ENCODE assay signal across 32 cellular contexts in genomic region chr3:96510334-96510733, GRCh38.
"Had no signal": no experiment of that assay in that cellular context is flagged by ENCODE, and none has a peak within 500 bp of the region (broad histone marks: within the 10 kb centered on the region; RNA-seq: fewer than 3 reads in every experiment).

No MANE protein-coding gene starts in this region.

- H3K4me1 ChIP-seq: body of pancreas, breast epithelium had no signal

- H3K36me3 ChIP-seq: brain microvascular endothelial cell, breast epithelium, WERI-Rb-1 had no signal

- H3K4me3 ChIP-seq: body of pancreas, breast epithelium had no signal

- H3K27ac ChIP-seq: body of pancreas, brain microvascular endothelial cell, breast epithelium, WERI-Rb-1 had no signal

- H3K9me3 ChIP-seq: body of pancreas had no signal

- H3K27me3 ChIP-seq: body of pancreas, brain microvascular endothelial cell, breast epithelium had no signal

- FAIRE-seq: astrocyte, colon had no signal

- ATAC-seq: activated CD4-positive, alpha-beta T cell treated with anti-CD3 and anti-CD28 coated beads for 36 hours; activated CD4-positive, CD25-positive, alpha-beta regulatory T cell treated with anti-CD3 and anti-CD28 coated beads, Interleukin-2, amount 50 U/mL, for 24 hours; activated CD8-positive, alpha-beta memory T cell treated with anti-CD3 and anti-CD28 coated beads, Interleukin-2, amount 10 ng/mL, durations not matched to agents 7 days and 5 days; activated CD8-positive, alpha-beta T cell treated with anti-CD3 and anti-CD28 coated beads, Interleukin-2, amount 10 ng/mL, durations not matched to agents 7 days and 5 days; activated naive CD8-positive, alpha-beta T cell treated with anti-CD3 and anti-CD28 coated beads, Interleukin-2, amount 50 U/mL, for 24 hours; body of pancreas; WTC11 had no signal

- DNase-seq: activated CD4-positive, alpha-beta memory T cell treated with anti-CD3 and anti-CD28 coated beads, Interleukin-2, amount 10 ng/mL, durations not matched to agents 7 days and 5 days; activated CD4-positive, alpha-beta T cell treated with anti-CD3 and anti-CD28 coated beads for 1 hour; activated CD4-positive, alpha-beta T cell treated with anti-CD3 and anti-CD28 coated beads for 36 hours; activated CD4-positive, alpha-beta T cell treated with anti-CD3 and anti-CD28 coated beads for 48 hours; activated CD4-positive, alpha-beta T cell treated with anti-CD3 and anti-CD28 coated beads, Interleukin-2, amount 10 ng/mL, durations not matched to agents 7 days and 5 days; activated CD4-positive, alpha-beta T cell treated with anti-CD3 and anti-CD28 coated beads, Interleukin-2, amount 50 U/mL, for 48 hours; activated CD4-positive, CD25-positive, alpha-beta regulatory T cell; activated CD8-positive, alpha-beta memory T cell treated with anti-CD3 and anti-CD28 coated beads for 24 hours; activated CD8-positive, alpha-beta memory T cell treated with anti-CD3 and anti-CD28 coated beads, Interleukin-2, amount 10 ng/mL, durations not matched to agents 7 days and 5 days; activated CD8-positive, alpha-beta memory T cell treated with anti-CD3 and anti-CD28 coated beads, Interleukin-2, amount 50 U/mL, for 48 hours; activated CD8-positive, alpha-beta T cell treated with anti-CD3 and anti-CD28 coated beads, Interleukin-2, amount 10 ng/mL, durations not matched to agents 7 days and 5 days; activated effector memory CD4-positive, alpha-beta T cell treated with Interleukin-2 at 50 U/mL for 16 hours; activated gamma-delta T cell; activated naive CD4-positive, alpha-beta T cell treated with anti-CD3 and anti-CD28 coated beads, Interleukin-2, amount 10 ng/mL, durations not matched to agents 7 days and 5 days; activated naive CD4-positive, alpha-beta T cell treated with Interleukin-2 at 50 U/mL for 16 hours; activated naive CD8-positive, alpha-beta T cell treated with anti-CD3 and anti-CD28 coated beads, Interleukin-2, amount 10 ng/mL, durations not matched to agents 7 days and 5 days; activated naive CD8-positive, alpha-beta T cell treated with anti-CD3 and anti-CD28 coated beads, Interleukin-2, amount 50 U/mL, for 24 hours; activated T-cell treated with anti-CD3 and anti-CD28 coated beads, Interleukin-2, amount 50 U/mL, for 24 hours; activated T-cell treated with anti-CD3 and anti-CD28 coated beads, Interleukin-2, amount 50 U/mL, for 48 hours; amniotic stem cell; aorta; body of pancreas; brain microvascular endothelial cell; central memory CD4-positive, alpha-beta T cell; T-helper 2 cell; T-helper 9 cell; WERI-Rb-1 had no signal
